ENCODE assay signal across 1 cellular context in the genomic region with DNA sequence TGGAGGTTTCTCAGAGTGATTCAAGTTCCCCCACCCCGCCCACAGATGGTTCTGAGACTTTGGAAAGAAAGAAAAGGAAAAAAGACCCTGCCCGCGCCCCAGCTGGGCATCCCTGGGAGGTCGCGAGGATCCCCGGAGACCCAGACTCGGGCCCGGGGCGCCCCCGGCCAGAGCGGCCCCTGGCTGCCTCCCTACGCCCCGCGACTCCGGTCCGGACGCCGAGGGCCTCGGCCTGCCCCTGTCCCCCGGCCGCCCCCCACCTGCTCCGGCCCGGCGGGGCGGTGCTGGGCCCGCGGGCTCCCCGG.
TF ChIP-seq lines count a peak whose summit lies in the region.

No MANE protein-coding gene starts in this region.

TF ChIP-seq in GM12878, 131 proteins besides CTCF, POLR2A, EP300 and RAD21:
- TF ChIP-seq HCFC1 (IDR thresholded peaks at IDR 0.05; ENCODE audit: low read length) (no peak), ASH2L (IDR thresholded peaks at IDR 0.05; ENCODE audit: borderline replicate concordance, low read depth) (no peak), HDAC6 (IDR thresholded peaks at IDR 0.05; ENCODE audit: unreplicated experiment) (no peak), POLR2AphosphoS5 (IDR thresholded peaks at IDR 0.05; ENCODE audit: low read length) (no peak), TCF7 (IDR thresholded peaks at IDR 0.05; ENCODE audit: borderline replicate concordance) (no peak), CBX5 (IDR thresholded peaks at IDR 0.05; ENCODE audit: low read depth) (no peak), RCOR1 (conservative IDR thresholded peaks at IDR 0.05; ENCODE audit: low read depth, low read length) (no peak), RBBP5 (conservative IDR thresholded peaks at IDR 0.05) (no peak), ETV6 (conservative IDR thresholded peaks at IDR 0.05 in 1 of 2, IDR thresholded peaks at IDR 0.05 in 1 of 2; ENCODE audit: borderline replicate concordance in 1 of 2, low read depth in 1 of 2) (no peak), SPI1 (IDR thresholded peaks at IDR 0.05; ENCODE audit: borderline replicate concordance, insufficient read depth, low read depth, low read length) (no peak), BHLHE40 (IDR thresholded peaks at IDR 0.05; ENCODE audit: borderline replicate concordance in 1 of 2, low read depth in 2 of 2, low read length in 1 of 2) (no peak), CEBPB (IDR thresholded peaks at IDR 0.05; ENCODE audit: borderline replicate concordance in 1 of 2, low read depth in 2 of 2, low read length in 2 of 2) (no peak)
- TF ChIP-seq, protein P1, sequence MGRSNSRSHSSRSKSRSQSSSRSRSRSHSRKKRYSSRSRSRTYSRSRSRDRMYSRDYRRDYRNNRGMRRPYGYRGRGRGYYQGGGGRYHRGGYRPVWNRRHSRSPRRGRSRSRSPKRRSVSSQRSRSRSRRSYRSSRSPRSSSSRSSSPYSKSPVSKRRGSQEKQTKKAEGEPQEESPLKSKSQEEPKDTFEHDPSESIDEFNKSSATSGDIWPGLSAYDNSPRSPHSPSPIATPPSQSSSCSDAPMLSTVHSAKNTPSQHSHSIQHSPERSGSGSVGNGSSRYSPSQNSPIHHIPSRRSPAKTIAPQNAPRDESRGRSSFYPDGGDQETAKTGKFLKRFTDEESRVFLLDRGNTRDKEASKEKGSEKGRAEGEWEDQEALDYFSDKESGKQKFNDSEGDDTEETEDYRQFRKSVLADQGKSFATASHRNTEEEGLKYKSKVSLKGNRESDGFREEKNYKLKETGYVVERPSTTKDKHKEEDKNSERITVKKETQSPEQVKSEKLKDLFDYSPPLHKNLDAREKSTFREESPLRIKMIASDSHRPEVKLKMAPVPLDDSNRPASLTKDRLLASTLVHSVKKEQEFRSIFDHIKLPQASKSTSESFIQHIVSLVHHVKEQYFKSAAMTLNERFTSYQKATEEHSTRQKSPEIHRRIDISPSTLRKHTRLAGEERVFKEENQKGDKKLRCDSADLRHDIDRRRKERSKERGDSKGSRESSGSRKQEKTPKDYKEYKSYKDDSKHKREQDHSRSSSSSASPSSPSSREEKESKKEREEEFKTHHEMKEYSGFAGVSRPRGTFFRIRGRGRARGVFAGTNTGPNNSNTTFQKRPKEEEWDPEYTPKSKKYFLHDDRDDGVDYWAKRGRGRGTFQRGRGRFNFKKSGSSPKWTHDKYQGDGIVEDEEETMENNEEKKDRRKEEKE (IDR thresholded peaks at IDR 0.05), result no peak
- TF ChIP-seq, protein P2, sequence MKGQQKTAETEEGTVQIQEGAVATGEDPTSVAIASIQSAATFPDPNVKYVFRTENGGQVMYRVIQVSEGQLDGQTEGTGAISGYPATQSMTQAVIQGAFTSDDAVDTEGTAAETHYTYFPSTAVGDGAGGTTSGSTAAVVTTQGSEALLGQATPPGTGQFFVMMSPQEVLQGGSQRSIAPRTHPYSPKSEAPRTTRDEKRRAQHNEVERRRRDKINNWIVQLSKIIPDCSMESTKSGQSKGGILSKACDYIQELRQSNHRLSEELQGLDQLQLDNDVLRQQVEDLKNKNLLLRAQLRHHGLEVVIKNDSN (IDR thresholded peaks at IDR 0.05; ENCODE audit: borderline replicate concordance, extremely low read length, insufficient read depth, low read depth, low read length), result no peak
- TF ChIP-seq, protein P3, sequence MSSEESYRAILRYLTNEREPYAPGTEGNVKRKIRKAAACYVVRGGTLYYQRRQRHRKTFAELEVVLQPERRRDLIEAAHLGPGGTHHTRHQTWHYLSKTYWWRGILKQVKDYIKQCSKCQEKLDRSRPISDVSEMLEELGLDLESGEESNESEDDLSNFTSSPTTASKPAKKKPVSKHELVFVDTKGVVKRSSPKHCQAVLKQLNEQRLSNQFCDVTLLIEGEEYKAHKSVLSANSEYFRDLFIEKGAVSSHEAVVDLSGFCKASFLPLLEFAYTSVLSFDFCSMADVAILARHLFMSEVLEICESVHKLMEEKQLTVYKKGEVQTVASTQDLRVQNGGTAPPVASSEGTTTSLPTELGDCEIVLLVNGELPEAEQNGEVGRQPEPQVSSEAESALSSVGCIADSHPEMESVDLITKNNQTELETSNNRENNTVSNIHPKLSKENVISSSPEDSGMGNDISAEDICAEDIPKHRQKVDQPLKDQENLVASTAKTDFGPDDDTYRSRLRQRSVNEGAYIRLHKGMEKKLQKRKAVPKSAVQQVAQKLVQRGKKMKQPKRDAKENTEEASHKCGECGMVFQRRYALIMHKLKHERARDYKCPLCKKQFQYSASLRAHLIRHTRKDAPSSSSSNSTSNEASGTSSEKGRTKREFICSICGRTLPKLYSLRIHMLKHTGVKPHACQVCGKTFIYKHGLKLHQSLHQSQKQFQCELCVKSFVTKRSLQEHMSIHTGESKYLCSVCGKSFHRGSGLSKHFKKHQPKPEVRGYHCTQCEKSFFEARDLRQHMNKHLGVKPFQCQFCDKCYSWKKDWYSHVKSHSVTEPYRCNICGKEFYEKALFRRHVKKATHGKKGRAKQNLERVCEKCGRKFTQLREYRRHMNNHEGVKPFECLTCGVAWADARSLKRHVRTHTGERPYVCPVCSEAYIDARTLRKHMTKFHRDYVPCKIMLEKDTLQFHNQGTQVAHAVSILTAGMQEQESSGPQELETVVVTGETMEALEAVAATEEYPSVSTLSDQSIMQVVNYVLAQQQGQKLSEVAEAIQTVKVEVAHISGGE (CRISPR knock-in tag; IDR thresholded peaks at IDR 0.05), result no peak
